In the genomic region with DNA sequence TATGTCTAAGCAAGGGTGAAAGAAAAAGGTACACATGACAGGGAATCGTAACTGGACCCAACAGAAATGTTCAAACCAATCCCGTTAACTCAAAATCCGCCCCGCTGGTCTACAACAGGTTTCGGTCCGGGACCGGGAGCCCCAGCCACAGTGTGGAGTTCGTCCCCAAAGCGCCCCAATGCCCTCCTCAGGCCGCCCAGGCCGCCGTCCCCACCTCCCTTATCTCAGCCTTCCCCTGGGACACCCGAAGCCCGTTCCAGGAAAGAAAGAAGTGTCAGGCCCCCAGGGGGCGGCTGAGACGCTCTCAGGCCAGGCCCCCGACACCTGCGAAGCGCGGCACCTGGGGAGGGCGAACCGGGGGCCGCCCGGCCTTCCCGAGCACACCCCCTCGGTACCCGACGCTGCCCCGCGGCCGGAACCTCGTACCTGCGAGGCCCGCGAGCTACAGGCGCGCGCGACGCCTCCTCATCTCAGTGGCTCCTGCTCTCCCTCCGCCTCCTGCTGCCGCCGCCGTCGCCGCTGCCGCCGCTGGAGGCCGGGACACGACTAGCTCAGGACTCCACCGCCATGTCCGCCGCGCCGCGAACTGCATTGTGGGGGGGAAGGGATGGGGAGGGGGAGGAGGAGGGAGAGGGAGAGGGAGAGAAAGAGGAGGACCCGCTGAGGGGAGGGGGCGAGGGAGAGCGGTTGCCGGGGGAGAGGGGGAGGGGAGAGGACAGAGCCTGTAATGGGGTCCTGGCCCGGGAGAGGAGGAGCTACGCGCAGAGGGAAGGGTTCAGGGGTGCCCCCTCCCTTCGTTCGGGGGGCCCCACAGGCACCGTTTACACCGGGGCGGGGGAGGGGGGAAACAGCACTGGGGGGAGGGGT, we compare ENCODE assay signal across 8 cellular contexts. TPM values are rescaled to one million over a fixed set of nuclear protein-coding genes. Genes with fewer than 3 reads are reported as not detected.
A peak's percentile ranks its signal among the peaks of the same experiment; 100 is the strongest.
DNase-seq lines count a peak whose midpoint lies in the region; ATAC-seq and TF ChIP-seq lines count a peak whose summit lies in the region.

A gene with protein sequence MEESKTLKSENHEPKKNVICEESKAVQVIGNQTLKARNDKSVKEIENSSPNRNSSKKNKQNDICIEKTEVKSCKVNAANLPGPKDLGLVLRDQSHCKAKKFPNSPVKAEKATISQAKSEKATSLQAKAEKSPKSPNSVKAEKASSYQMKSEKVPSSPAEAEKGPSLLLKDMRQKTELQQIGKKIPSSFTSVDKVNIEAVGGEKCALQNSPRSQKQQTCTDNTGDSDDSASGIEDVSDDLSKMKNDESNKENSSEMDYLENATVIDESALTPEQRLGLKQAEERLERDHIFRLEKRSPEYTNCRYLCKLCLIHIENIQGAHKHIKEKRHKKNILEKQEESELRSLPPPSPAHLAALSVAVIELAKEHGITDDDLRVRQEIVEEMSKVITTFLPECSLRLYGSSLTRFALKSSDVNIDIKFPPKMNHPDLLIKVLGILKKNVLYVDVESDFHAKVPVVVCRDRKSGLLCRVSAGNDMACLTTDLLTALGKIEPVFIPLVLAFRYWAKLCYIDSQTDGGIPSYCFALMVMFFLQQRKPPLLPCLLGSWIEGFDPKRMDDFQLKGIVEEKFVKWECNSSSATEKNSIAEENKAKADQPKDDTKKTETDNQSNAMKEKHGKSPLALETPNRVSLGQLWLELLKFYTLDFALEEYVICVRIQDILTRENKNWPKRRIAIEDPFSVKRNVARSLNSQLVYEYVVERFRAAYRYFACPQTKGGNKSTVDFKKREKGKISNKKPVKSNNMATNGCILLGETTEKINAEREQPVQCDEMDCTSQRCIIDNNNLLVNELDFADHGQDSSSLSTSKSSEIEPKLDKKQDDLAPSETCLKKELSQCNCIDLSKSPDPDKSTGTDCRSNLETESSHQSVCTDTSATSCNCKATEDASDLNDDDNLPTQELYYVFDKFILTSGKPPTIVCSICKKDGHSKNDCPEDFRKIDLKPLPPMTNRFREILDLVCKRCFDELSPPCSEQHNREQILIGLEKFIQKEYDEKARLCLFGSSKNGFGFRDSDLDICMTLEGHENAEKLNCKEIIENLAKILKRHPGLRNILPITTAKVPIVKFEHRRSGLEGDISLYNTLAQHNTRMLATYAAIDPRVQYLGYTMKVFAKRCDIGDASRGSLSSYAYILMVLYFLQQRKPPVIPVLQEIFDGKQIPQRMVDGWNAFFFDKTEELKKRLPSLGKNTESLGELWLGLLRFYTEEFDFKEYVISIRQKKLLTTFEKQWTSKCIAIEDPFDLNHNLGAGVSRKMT (N-terminal part only) (minus strand): TSS at position 588 of the 867 bp plus-strand sequence. CDS start 26,812 bp downstream, outside the sequence.

- H3K4me1 Mint-ChIP-seq in Calu3 (ENCODE audit: low read depth, unreplicated experiment) = peaks cover 27% of the 10 kb centered on the region
- peaks cover 37% of the 10 kb centered on the region for H3K4me1 Mint-ChIP-seq in stimulated activated naive CD8-positive, alpha-beta T cell treated with anti-CD3 and anti-CD28 coated beads, Interleukin-15, Interleukin-2, amounts not matched to agents 100 ng/mL and 50 ng/mL, for 24 hours (ENCODE audit: low read depth)

- no peaks in the 10 kb centered on the region for H3K9me3 ChIP-seq in neural cell (ENCODE audit: low read length)

- peak; percentile 55 for TF ChIP-seq RAD21 in neural cell (conservative IDR thresholded peaks at IDR 0.05)

- intact Hi-C loops in Calu3 (cut with micrococcal nuclease; ENCODE audit: unreplicated experiment) = loop anchor here (5.0 kb wide), 1 partner anchor 135 kb away; no protein-coding TSS in a partner anchor

- H3K4me3 ChIP-seq in foreskin fibroblast (ENCODE audit: low read depth in 1 of 2, low read length in 2 of 2) (peak within 1 kb of the TSS; percentile 83 to 85), neural cell (ENCODE audit: low read length) (peak within 1 kb of the TSS; percentile 90)

- H3K9me3 Mint-ChIP-seq in Calu3 (ENCODE audit: low read depth, unreplicated experiment) = no peaks in the 10 kb centered on the region
- no peaks in the 10 kb centered on the region for H3K9me3 Mint-ChIP-seq in stimulated activated naive CD8-positive, alpha-beta T cell treated with anti-CD3 and anti-CD28 coated beads, Interleukin-15, Interleukin-2, amounts not matched to agents 100 ng/mL and 50 ng/mL, for 24 hours

- H3K4me3 Mint-ChIP-seq in Calu3 (ENCODE audit: low read depth, unreplicated experiment) = no peak within 1 kb of the TSS
- H3K4me3 Mint-ChIP-seq in stimulated activated naive CD8-positive, alpha-beta T cell treated with anti-CD3 and anti-CD28 coated beads, Interleukin-15, Interleukin-2, amounts not matched to agents 100 ng/mL and 50 ng/mL, for 24 hours = peak within 1 kb of the TSS; percentile 79

- no peaks in the 10 kb centered on the region for H3F3A ChIP-seq in neural cell (ENCODE audit: insufficient read depth, low read length, poor library complexity, severe bottlenecking)

- no peak for TF ChIP-seq CTCF in Calu3 (IDR thresholded peaks at IDR 0.05; ENCODE audit: unreplicated experiment)
- no peak for TF ChIP-seq CTCF in foreskin fibroblast (IDR thresholded peaks at IDR 0.05; ENCODE audit: low read depth, low read length)
- peak; percentile 28 for TF ChIP-seq CTCF in neural cell (IDR thresholded peaks at IDR 0.05; ENCODE audit: poor library complexity, severe bottlenecking)

- H3K4me2 ChIP-seq in neural cell (ENCODE audit: low read length) = peak within 1 kb of the TSS; percentile 90

- H3K9me2 ChIP-seq in neural cell (ENCODE audit: insufficient read depth, low read length) = no peaks in the 10 kb centered on the region

- H3K27me3 ChIP-seq in neural cell (ENCODE audit: insufficient read depth, low read depth, low read length) = no peaks in the 10 kb centered on the region

- peak; percentile 47 for ATAC-seq in GM21515 (IDR thresholded peaks at IDR 0.05; ENCODE audit: unreplicated experiment)

- H3K36me3 ChIP-seq in neural cell (ENCODE audit: insufficient read depth, low read length) = no peaks in the 10 kb centered on the region

- H2AFZ ChIP-seq in neural cell (ENCODE audit: low read depth, low read length) = peak within 1 kb of the TSS; percentile 57

- peak within 1 kb of the TSS; percentile 99 for H3K9ac ChIP-seq in neural cell (ENCODE audit: low read length)

- H4K20me1 ChIP-seq in neural cell (ENCODE audit: insufficient read depth) = peaks cover 6% of the 10 kb centered on the region

- H3K27ac Mint-ChIP-seq in Calu3 (ENCODE audit: unreplicated experiment) = no peak within 1 kb of the TSS
- peak within 1 kb of the TSS; percentile 62 for H3K27ac Mint-ChIP-seq in stimulated activated naive CD8-positive, alpha-beta T cell treated with anti-CD3 and anti-CD28 coated beads, Interleukin-15, Interleukin-2, amounts not matched to agents 100 ng/mL and 50 ng/mL, for 24 hours

- CTCF ChIA-PET in Calu3 (lab: Charles Lee) = interaction anchor here (0.6 to 1.4 kb wide), 13 partner anchors 8 to 614 kb away, joined by 3 to 12 read pairs (median 5); a partner anchor contains a TSS

- no peaks in the 10 kb centered on the region for H3K27me3 Mint-ChIP-seq in Calu3 (ENCODE audit: unreplicated experiment)
- no peaks in the 10 kb centered on the region for H3K27me3 Mint-ChIP-seq in stimulated activated naive CD8-positive, alpha-beta T cell treated with anti-CD3 and anti-CD28 coated beads, Interleukin-15, Interleukin-2, amounts not matched to agents 100 ng/mL and 50 ng/mL, for 24 hours

- H3K27ac ChIP-seq in neural cell (ENCODE audit: low read length) = peak within 1 kb of the TSS; percentile 100

- BruUV-seq in Calu3 (replicated peaks; lab: Mats Ljungman, UMichigan) = no TSS peak

- DNase-seq in Calu3 = peak; percentile 72
- DNase-seq in KG1 (lab: John Stamatoyannopoulos, UW) = peak; percentile 77
- DNase-seq in RPMI8226 = peak; percentile 87
- DNase-seq in activated effector memory CD4-positive, alpha-beta T cell treated with anti-CD3 and anti-CD28 coated beads, Interleukin-2, amount 50 U/mL, for 16 hours = peak; percentile 90
- peak; percentile 64 to 86 for DNase-seq in foreskin fibroblast

- TF ChIP-seq EP300 in neural cell (conservative IDR thresholded peaks at IDR 0.05; ENCODE audit: poor library complexity, severe bottlenecking) = peak; percentile 6

- H3K36me3 Mint-ChIP-seq in Calu3 (ENCODE audit: insufficient read depth, unreplicated experiment) = no peaks in the 10 kb centered on the region
- H3K36me3 Mint-ChIP-seq in stimulated activated naive CD8-positive, alpha-beta T cell treated with anti-CD3 and anti-CD28 coated beads, Interleukin-15, Interleukin-2, amounts not matched to agents 100 ng/mL and 50 ng/mL, for 24 hours (ENCODE audit: low read depth) = no peaks in the 10 kb centered on the region

- peaks cover 57% of the 10 kb centered on the region for H3K79me2 ChIP-seq in neural cell (replicated peaks; ENCODE audit: insufficient read depth, low read length)

TF ChIP-seq in neural cell, 6 proteins besides CTCF, POLR2A, EP300 and RAD21 (continues in another document):
- peak; percentile 54 for TF ChIP-seq SMC3 (conservative IDR thresholded peaks at IDR 0.05; ENCODE audit: poor library complexity)
- TF ChIP-seq TAF1 (IDR thresholded peaks at IDR 0.05; ENCODE audit: low read depth) = peak; percentile 46
- TF ChIP-seq POLR2AphosphoS5 (IDR thresholded peaks at IDR 0.05) = peak; percentile 93
- no peak for TF ChIP-seq MXI1 (conservative IDR thresholded peaks at IDR 0.05; ENCODE audit: poor library complexity, severe bottlenecking)

RNA-seq across cellular contexts. Expression of the gene that starts here (rescaled TPM):
- 41.4 and 55.9 TPM in 2 replicates for total RNA-seq in Calu3 (2022)
- 84.1 and 96.3 TPM in 2 replicates for polyA plus RNA-seq in neural cell
- polyA minus RNA-seq in neural cell = 182 and 223 TPM in 2 replicates

Comparison
In these comparisons a context has a peak if more than half of its experiments do, and no peak if none do; other contexts are left out.
1. Peak in every context shown above with its lines: DNase-seq, ATAC-seq, H3K4me3 ChIP-seq and H3K27ac ChIP-seq.